In genomic region chr2:237490805-237491194, GRCh38 we compare ENCODE assay signal across 26 cellular contexts. TPM values are rescaled to one million over a fixed set of nuclear protein-coding genes. Genes with fewer than 3 reads are reported as not detected.
A peak's percentile ranks its signal among the peaks of the same experiment; 100 is the strongest.
DNase-seq lines count a peak whose midpoint lies in the region; ATAC-seq and TF ChIP-seq lines count a peak whose summit lies in the region.
"Had no signal": no experiment of that assay in that cellular context is flagged by ENCODE, and none has a peak within 500 bp of the region (broad histone marks: within the 10 kb centered on the region; RNA-seq: fewer than 3 reads in every experiment).

No MANE protein-coding gene starts in this region.

- H3K4me3 ChIP-seq in PC-3 (ENCODE audit: low read length) (peak overlapping the region; percentile 92), hepatocyte (no peak overlapping the region), stomach (no peak overlapping the region), neuronal stem cell (ENCODE audit: low read length in 2 of 2) (no peak overlapping the region)
- H3K4me3 ChIP-seq: BLaER1 treated with 17β-estradiol and CSF1 and Interleukin-3, amounts not matched to agents 10 nM and 100 nM; SJSA1 had no signal

- DNase-seq in PC-3: no peak
- DNase-seq in hepatocyte (ENCODE audit: low spot score): no peak
- DNase-seq in stomach: no peak
- no peak for DNase-seq in mesenteric fat pad (ENCODE audit: low spot score)
- DNase-seq in Ammon's horn (ENCODE audit: low spot score): no peak
- no peak for DNase-seq in neuronal stem cell (ENCODE audit: low spot score)
- DNase-seq: activated CD4-positive, alpha-beta T cell treated with anti-CD3 and anti-CD28 coated beads for 48 hours; activated CD8-positive, alpha-beta memory T cell treated with anti-CD3 and anti-CD28 coated beads for 24 hours; activated T-cell treated with anti-CD3 and anti-CD28 coated beads for 4 hours; amniotic stem cell; effector CD4-positive, alpha-beta T cell; islet precursor cell; left ventricle myocardium superior; naive thymus-derived CD8-positive, alpha-beta T cell; NCI-H1436 treated with DMSO at 0.1 percent for 48 hours; NCI-H748 treated with DMSO at 0.1 percent for 48 hours; nucleus accumbens; T-helper 9 cell; WERI-Rb-1 had no signal

- peak overlapping the region; percentile 92 for H3K4me2 ChIP-seq in PC-3 (ENCODE audit: low read length)
- H3K4me2 ChIP-seq in hepatocyte: no peak overlapping the region
- H3K4me2 ChIP-seq in neuronal stem cell (ENCODE audit: insufficient read depth, low read length, poor library complexity, severe bottlenecking): no peak overlapping the region
- H3K4me2 ChIP-seq: BLaER1 treated with 17β-estradiol and CSF1 and Interleukin-3, amounts not matched to agents 10 nM and 100 nM had no signal

- no peak overlapping the region for H2BK15ac ChIP-seq in neuronal stem cell (ENCODE audit: low read length)

- H3K23ac ChIP-seq in neuronal stem cell (ENCODE audit: low read depth, low read length, poor library complexity): no peak overlapping the region

- H3K9ac ChIP-seq in PC-3 (ENCODE audit: low read length) (peak overlapping the region; percentile 100), neuronal stem cell (ENCODE audit: low read depth, low read length, poor library complexity) (no peak overlapping the region)
- H3K9ac ChIP-seq: BLaER1 treated with 17β-estradiol and CSF1 and Interleukin-3, amounts not matched to agents 10 nM and 100 nM had no signal

- H3K79me2 ChIP-seq in PC-3 (ENCODE audit: low read length) (peaks cover 100% of the 10 kb centered on the region), hepatocyte (no peaks in the 10 kb centered on the region)

- no peak overlapping the region for H3K18ac ChIP-seq in neuronal stem cell (ENCODE audit: low read length)

- H4K8ac ChIP-seq in neuronal stem cell (ENCODE audit: low read depth, low read length): no peak overlapping the region

- H3K4me1 ChIP-seq in PC-3 (ENCODE audit: insufficient read depth, low read length): peaks cover 48% of the 10 kb centered on the region
- H3K4me1 ChIP-seq in hepatocyte (ENCODE audit: insufficient read depth): peaks cover 7% of the 10 kb centered on the region
- peaks cover 14 to 68% (median 47%) of the 10 kb centered on the region in 4 donors for H3K4me1 ChIP-seq in stomach
- peaks cover 0 to 2% of the 10 kb centered on the region in 2 donors for H3K4me1 ChIP-seq in neuronal stem cell (ENCODE audit: control insufficient read depth in 2 of 2, insufficient read depth in 1 of 2, low read depth in 1 of 2, low read length in 2 of 2)

- POLR2A ChIA-PET in PC-3 (lab: Charles Lee; ENCODE audit: unreplicated experiment): interaction anchor here (0.7 to 4.5 kb wide), 2 partner anchors 11 to 305 kb away, joined by 13 to 38 read pairs; no protein-coding TSS in a partner anchor

- 91% methylated on average over 6 of the region's 6 CpGs for WGBS in hepatocyte (ENCODE audit: low lambda C conversion rate, missing lambda C conversion rate)
- WGBS in stomach, 5 donors: 73 to 81% (median 76%) methylated on average over 6 of the region's 6 CpGs
- no CpG with 5 or more reads among the region's 6 CpGs for WGBS in neuronal stem cell (ENCODE audit: extremely low coverage in 2 of 2, insufficient read length in 2 of 2, insufficient replicate concordance in 1 of 2), 2 donors

- TF ChIP-seq CTCF in C4-2B (conservative IDR thresholded peaks at IDR 0.05) (no peak), PC-3 (conservative IDR thresholded peaks at IDR 0.05; ENCODE audit: low read depth, low read length) (no peak), hepatocyte (IDR thresholded peaks at IDR 0.05; ENCODE audit: poor library complexity) (no peak), stomach (IDR thresholded peaks at IDR 0.05) (no peak)

- H3F3A ChIP-seq in PC-3 (ENCODE audit: low read length, unreplicated experiment): peaks cover 8% of the 10 kb centered on the region

- H2AFZ ChIP-seq in PC-3 (ENCODE audit: low read length) (no peak overlapping the region), hepatocyte (no peak overlapping the region), neuronal stem cell (ENCODE audit: low read length) (no peak overlapping the region)

- H3K9me3 ChIP-seq in PC-3 (ENCODE audit: low read length): 0 out of 2 replicates have a peak, but pooled peaks cover 4% of the 10 kb centered on the region
- peaks cover 9% of the 10 kb centered on the region for H3K9me3 ChIP-seq in hepatocyte (ENCODE audit: low read depth)
- peaks cover 11 to 21% (median 15%) of the 10 kb centered on the region in 4 donors for H3K9me3 ChIP-seq in stomach
- H3K9me3 ChIP-seq in neuronal stem cell (replicated peaks in 1 of 2; ENCODE audit: control insufficient read depth in 2 of 2, insufficient read depth in 1 of 2, low read depth in 1 of 2, low read length in 2 of 2): peaks cover 9 to 10% of the 10 kb centered on the region in 2 donors

- ATAC-seq in PC-3 (no peak), GM18505 (IDR thresholded peaks at IDR 0.05; ENCODE audit: unreplicated experiment) (no peak)
- ATAC-seq: left ventricle myocardium superior; naive thymus-derived CD8-positive, alpha-beta T cell; stimulated activated effector memory CD8-positive, alpha-beta T cell treated with anti-CD3 and anti-CD28 coated beads, Interleukin-12 subunit alpha, Interleukin-12 subunit beta, amount 100 ng/mL, for 72 hours had no signal

- intact Hi-C loops in PC-3 (cut with micrococcal nuclease) (no loop called here), stomach (cut with DNase I; ENCODE audit: low total_unique reads) (no loop called here)

- H3K36me3 ChIP-seq in PC-3 (ENCODE audit: low read depth, low read length) (peaks cover 53% of the 10 kb centered on the region), hepatocyte (replicated peaks; ENCODE audit: insufficient read depth, low read depth) (no peaks in the 10 kb centered on the region), stomach (peaks cover 16 to 30% (median 28%) of the 10 kb centered on the region in 4 donors), neuronal stem cell (replicated peaks in 1 of 2; ENCODE audit: control insufficient read depth in 2 of 2, insufficient read depth in 2 of 2, low read length in 2 of 2) (no peaks in the 10 kb centered on the region)
- H3K36me3 ChIP-seq: SJSA1, WERI-Rb-1 had no signal

- H3K9me2 ChIP-seq in PC-3 (replicated peaks; ENCODE audit: low read length) (no peaks in the 10 kb centered on the region), hepatocyte (replicated peaks; ENCODE audit: insufficient read depth) (no peaks in the 10 kb centered on the region)

- no peak overlapping the region for H2BK120ac ChIP-seq in neuronal stem cell (ENCODE audit: low read depth, low read length)

- no peak overlapping the region for H2BK12ac ChIP-seq in neuronal stem cell (ENCODE audit: low read length)

- H4K20me1 ChIP-seq in PC-3 (ENCODE audit: low read length) (no peaks in the 10 kb centered on the region), hepatocyte (ENCODE audit: insufficient read depth, poor library complexity, severe bottlenecking) (no peaks in the 10 kb centered on the region)
- H4K20me1 ChIP-seq: BLaER1 treated with 17β-estradiol and CSF1 and Interleukin-3, amounts not matched to agents 10 nM and 100 nM had no signal

- no peaks in the 10 kb centered on the region for H3K27me3 ChIP-seq in PC-3 (ENCODE audit: low read length)
- H3K27me3 ChIP-seq in hepatocyte: peaks cover 26% of the 10 kb centered on the region
- H3K27me3 ChIP-seq in stomach: peaks cover 0 to 37% (median 18%) of the 10 kb centered on the region in 3 donors
- peaks cover 11 to 38% (median 31%) of the 10 kb centered on the region in 3 experiments for H3K27me3 ChIP-seq in neuronal stem cell (ENCODE audit: control insufficient read depth in 3 of 3, insufficient read depth in 3 of 3, low read depth in 1 of 3, low read length in 3 of 3)

- no peak for TF ChIP-seq EP300 in stomach (IDR thresholded peaks at IDR 0.05)

- CTCF ChIA-PET in PC-3 (lab: Charles Lee): no interaction called here

- no peak overlapping the region for H3K4ac ChIP-seq in neuronal stem cell (ENCODE audit: low read length)

- H3K27ac ChIP-seq in C4-2B: 0 out of 2 replicates have a peak overlapping the region, but pooled peaks have one; percentile 15
- H3K27ac ChIP-seq in PC-3 (ENCODE audit: low read length): peak overlapping the region; percentile 98
- H3K27ac ChIP-seq in hepatocyte: peak overlapping the region; percentile 67
- H3K27ac ChIP-seq in stomach: peak overlapping the region in 4 of 5 donors; percentile 88 to 95 (median 93)
- no peak overlapping the region for H3K27ac ChIP-seq in neuronal stem cell (replicated peaks; ENCODE audit: low read length)
- H3K27ac ChIP-seq: BLaER1 treated with 17β-estradiol and CSF1 and Interleukin-3, amounts not matched to agents 10 nM and 100 nM; SJSA1; WERI-Rb-1 had no signal

- H2AK5ac ChIP-seq in neuronal stem cell (ENCODE audit: low read depth, low read length): no peak overlapping the region

- H2BK5ac ChIP-seq in neuronal stem cell (ENCODE audit: low read length): no peak overlapping the region

- BruUV-seq in PC-3 (replicated peaks; lab: Mats Ljungman, UMichigan): no TSS peak

- H3K79me1 ChIP-seq in neuronal stem cell (ENCODE audit: low read depth, low read length): no peaks in the 10 kb centered on the region

- no peak overlapping the region for H3K14ac ChIP-seq in neuronal stem cell (ENCODE audit: low read length)

- TF ChIP-seq POLR2A in stomach (IDR thresholded peaks at IDR 0.05) (no peak), GM18505 (IDR thresholded peaks at IDR 0.05; ENCODE audit: borderline replicate concordance, extremely low read depth, insufficient read depth, insufficient read length) (no peak)

- no peak overlapping the region for H4K91ac ChIP-seq in neuronal stem cell (ENCODE audit: low read depth, low read length, poor library complexity)

RNA-seq across cellular contexts. Expression of gene MLPH, which starts 3.7 kb away (rescaled TPM):
- total RNA-seq in PC-3 (2014; rRNA removed) (201 and 270 TPM in 2 replicates), hepatocyte (10.0 and 12.3 TPM in 2 replicates), stomach (100 to 1,000 TPM; 182 to 657 (median 436) TPM), mesenteric fat pad (7.3 TPM)
- polyA plus RNA-seq in hepatocyte (5.6 and 6.7 TPM in 2 replicates), stomach (100 to 1,000 TPM in 1 of 3 donors, 10 to 100 TPM in 2; 61.3 to 308 (median 72.6) TPM)
- polyA plus RNA-seq in neuronal stem cell (2013, experiment 1 of 2): 0.03 TPM
- polyA plus RNA-seq in neuronal stem cell (2013, experiment 2 of 2): 0.08 TPM
- total RNA-seq: naive thymus-derived CD8-positive, alpha-beta T cell; pulmonary artery endothelial cell had no signal
- polyA plus RNA-seq: IgD-negative memory B cell; naive thymus-derived CD8-positive, alpha-beta T cell had no signal

Comparison
In these comparisons a context has a peak if more than half of its experiments do, and no peak if none do; other contexts are left out.
1. RNA of gene MLPH, which starts 3.7 kb away (total RNA-seq): 182 to 657 TPM in stomach and 201 to 270 TPM in PC-3; 10.0 to 12.3 TPM in hepatocyte and 7.3 TPM in mesenteric fat pad (single experiment); every median in the first group is over 10 times any median in the second.